Comparison of ENCODE assay signal across 11 cellular contexts in the genomic region with DNA sequence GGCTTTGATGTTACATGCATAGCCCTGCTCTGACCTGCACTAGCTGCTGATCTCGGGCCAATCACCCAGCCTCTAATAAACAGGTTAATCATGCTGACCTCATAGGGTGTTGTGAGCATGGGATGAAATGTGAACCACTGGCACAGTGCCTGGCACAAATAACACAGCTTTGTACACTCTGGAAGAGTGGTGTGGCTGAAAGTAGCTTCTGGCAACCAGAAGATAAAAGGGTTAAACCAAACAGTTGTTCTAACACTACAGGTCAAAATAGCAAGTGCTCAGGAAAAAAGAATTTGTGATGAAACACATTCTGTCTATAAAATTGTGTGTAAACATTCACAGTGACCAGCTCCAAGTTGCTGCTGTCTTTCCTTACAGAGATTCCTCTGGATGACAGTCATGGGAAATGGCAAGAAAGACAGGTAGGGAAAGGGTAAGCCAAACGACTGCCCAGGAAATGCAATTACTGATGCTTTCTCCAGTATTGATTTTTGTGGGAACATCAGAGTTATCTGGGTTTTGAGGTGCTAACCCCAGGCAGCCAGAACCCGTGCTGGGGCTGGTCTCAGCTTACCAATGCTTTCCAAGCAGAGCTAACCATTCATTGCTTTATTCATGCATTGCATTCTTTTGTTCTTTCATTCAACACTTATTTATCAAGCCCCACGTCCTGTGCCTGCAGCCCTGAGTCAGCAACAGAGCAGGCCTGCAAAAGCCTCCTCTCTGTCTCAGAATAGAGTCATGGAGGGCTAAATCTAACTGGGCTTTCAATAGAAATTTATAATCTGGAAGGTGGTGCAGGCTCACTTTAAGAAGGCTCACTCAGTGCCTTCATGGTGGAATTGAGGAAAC. TPM values are rescaled to one million over a fixed set of nuclear protein-coding genes. Genes with fewer than 3 reads are reported as not detected.
A peak's percentile ranks its signal among the peaks of the same experiment; 100 is the strongest.
DNase-seq lines count a peak whose midpoint lies in the region; ATAC-seq and TF ChIP-seq lines count a peak whose summit lies in the region.
"Had no signal": no experiment of that assay in that cellular context is flagged by ENCODE, and none has a peak within 500 bp of the region (broad histone marks: within the 10 kb centered on the region; RNA-seq: fewer than 3 reads in every experiment).

No MANE protein-coding gene starts in this region.

- no peaks in the 10 kb centered on the region for H3K36me3 Mint-ChIP-seq in neural crest cell (ENCODE audit: low read depth)
- H3K36me3 Mint-ChIP-seq: naive B cell had no signal

- no peak for TF ChIP-seq CTCF in neural crest cell (conservative IDR thresholded peaks at IDR 0.05)

- peak; percentile 62 for DNase-seq in ELR (ENCODE audit: low read depth)
- DNase-seq in MG63: peak; percentile 74
- DNase-seq in dermis blood vessel endothelial cell: peak; percentile 12
- no peak for DNase-seq in neural crest cell (ENCODE audit: low read depth, low spot score)
- no peak for DNase-seq in left lobe of liver (ENCODE audit: low spot score)
- DNase-seq in activated naive CD4-positive, alpha-beta T cell treated with Interleukin-2 at 50 U/mL for 16 hours: no peak
- no peak for DNase-seq in iPS-NIHi11 (ENCODE audit: low spot score)
- DNase-seq: dorsolateral prefrontal cortex, naive B cell, RPMI8226 had no signal

- ATAC-seq in left lobe of liver (no peak), GM19324 (IDR thresholded peaks at IDR 0.05; ENCODE audit: low FRiP score, unreplicated experiment) (no peak)

- no peak overlapping the region for H3K27ac Mint-ChIP-seq in neural crest cell (ENCODE audit: unreplicated experiment)
- H3K27ac Mint-ChIP-seq: naive B cell had no signal

- no peaks in the 10 kb centered on the region for H3K27me3 ChIP-seq in MG63

- peaks cover 25% of the 10 kb centered on the region for H3K4me1 Mint-ChIP-seq in neural crest cell

- H3K4me3 Mint-ChIP-seq in neural crest cell: peak overlapping the region; percentile 50

- no peaks in the 10 kb centered on the region for H3K36me3 ChIP-seq in MG63

- no peak overlapping the region for H3K4me3 ChIP-seq in MG63
- H3K4me3 ChIP-seq: dorsolateral prefrontal cortex had no signal

- peaks cover 25% of the 10 kb centered on the region for H3K27me3 Mint-ChIP-seq in neural crest cell (ENCODE audit: low read depth)

- no peaks in the 10 kb centered on the region for H3K9me3 ChIP-seq in MG63

- peaks cover 5% of the 10 kb centered on the region for H3K9me3 Mint-ChIP-seq in neural crest cell
- H3K9me3 Mint-ChIP-seq: naive B cell had no signal

RNA-seq across cellular contexts. Expression of gene CAPRIN2, which starts 38.1 kb away (rescaled TPM):
- 8.0 and 14.2 TPM in 2 replicates for total RNA-seq in MG63 (2014; rRNA removed; shearing (Covaris generic); ENCODE audit: low replicate concordance)
- 12.0 and 13.4 TPM in 2 replicates for total RNA-seq in dermis blood vessel endothelial cell
- total RNA-seq in neural crest cell: 28.9 and 30.2 TPM in 2 replicates
- total RNA-seq in left lobe of liver: 7.2 TPM

Comparison
In these comparisons a context has a peak if more than half of its experiments do, and no peak if none do; other contexts are left out.
1. DNase-seq: peak in ELR (single experiment), MG63 (single experiment) and dermis blood vessel endothelial cell (single experiment); none in neural crest cell (single experiment), left lobe of liver (single experiment), activated naive CD4-positive, alpha-beta T cell treated with Interleukin-2 at 50 U/mL for 16 hours (single experiment) and iPS-NIHi11 (single experiment).